In the genomic region with DNA sequence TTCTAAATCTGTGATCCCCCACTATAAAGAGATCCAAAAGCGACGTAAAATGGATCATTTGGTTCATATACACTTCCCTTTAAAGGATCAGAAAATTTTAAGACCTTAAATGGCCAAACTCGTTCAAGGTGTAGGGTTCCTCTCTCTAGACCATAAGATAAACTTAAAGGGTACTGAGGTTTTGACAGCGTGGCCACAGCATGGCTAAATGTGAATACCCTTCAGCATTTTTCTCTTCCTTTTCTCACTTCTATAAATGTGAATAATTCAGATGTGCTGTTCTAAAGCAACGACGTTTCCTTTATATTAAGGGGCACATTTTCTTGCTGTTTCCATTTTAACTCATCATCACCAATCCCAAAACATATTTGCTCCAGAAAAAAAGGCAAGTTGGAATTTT, we compare ENCODE assay signal across 29 cellular contexts. TPM values are rescaled to one million over a fixed set of nuclear protein-coding genes. Genes with fewer than 3 reads are reported as not detected.
"Had no signal": no experiment of that assay in that cellular context is flagged by ENCODE, and none has a peak within 500 bp of the region (broad histone marks: within the 10 kb centered on the region; RNA-seq: fewer than 3 reads in every experiment).

No MANE protein-coding gene starts in this region.

- H3K4me3 ChIP-seq: dorsolateral prefrontal cortex, gastrocnemius medialis, mucosa of descending colon, ovary, psoas muscle, sigmoid colon, suprapubic skin, transverse colon, upper lobe of right lung, uterus had no signal

- H3K4me3 Mint-ChIP-seq: mesothelial cell of epicardium; naive B cell; nephron progenitor cell; stimulated activated naive CD8-positive, alpha-beta T cell treated with anti-CD3 and anti-CD28 coated beads, Interleukin-15, amount 100 ng/mL, for 72 hours had no signal

- H3K9me3 ChIP-seq: gastrocnemius medialis, mucosa of descending colon, ovary, psoas muscle, sigmoid colon, suprapubic skin, transverse colon, upper lobe of right lung, uterus had no signal

- H3K27ac Mint-ChIP-seq: mesothelial cell of epicardium; nephron progenitor cell; stimulated activated naive CD8-positive, alpha-beta T cell treated with anti-CD3 and anti-CD28 coated beads, Interleukin-15, amount 100 ng/mL, for 72 hours had no signal

- DNase-seq: effector CD4-positive, alpha-beta T cell; foreskin fibroblast; gastrocnemius medialis; head of caudate nucleus; kidney; mesenchymal stem cell; mucosa of descending colon; naive B cell; nephron progenitor cell; nucleus accumbens; ovary; psoas muscle; right cardiac atrium; sigmoid colon; stimulated activated CD4-positive, alpha-beta T cell treated with anti-CD3 and anti-CD28 coated beads, Interleukin-4, amount 100 ng/mL, for 4 hours; stimulated activated naive CD4-positive, alpha-beta T cell; stimulated activated naive CD8-positive, alpha-beta T cell treated with anti-CD3 and anti-CD28 coated beads, Interleukin-15, amount 100 ng/mL, for 72 hours; transverse colon; upper lobe of right lung; uterus had no signal

- H3K27me3 Mint-ChIP-seq: naive B cell; stimulated activated naive CD8-positive, alpha-beta T cell treated with anti-CD3 and anti-CD28 coated beads, Interleukin-15, amount 100 ng/mL, for 72 hours had no signal

- H3K9me3 Mint-ChIP-seq: mesothelial cell of epicardium; naive B cell; stimulated activated naive CD8-positive, alpha-beta T cell treated with anti-CD3 and anti-CD28 coated beads, Interleukin-15, amount 100 ng/mL, for 72 hours had no signal

- ATAC-seq: esophagus mucosa; gastrocnemius medialis; left lobe of liver; mucosa of descending colon; psoas muscle; right cardiac atrium; stimulated activated naive CD8-positive, alpha-beta T cell treated with anti-CD3 and anti-CD28 coated beads, Interleukin-15, amount 100 ng/mL, for 72 hours; upper lobe of right lung had no signal

- H3K36me3 ChIP-seq: ovary, suprapubic skin, transverse colon, upper lobe of right lung, uterus had no signal

- H3K27ac ChIP-seq: dorsolateral prefrontal cortex, gastrocnemius medialis, ovary, psoas muscle, sigmoid colon, suprapubic skin, transverse colon, upper lobe of right lung, uterus had no signal

- H3K27me3 ChIP-seq: dorsolateral prefrontal cortex, gastrocnemius medialis, ovary, sigmoid colon, suprapubic skin, transverse colon, upper lobe of right lung, uterus had no signal

- FAIRE-seq: colon, kidney had no signal

RNA-seq across cellular contexts. Expression of gene SPACDR, which starts 40.7 kb away (rescaled TPM):
- total RNA-seq: glomerular endothelial cell, left lobe of liver, psoas muscle, renal cortical epithelial cell, skeletal muscle tissue, transverse colon had no signal
